Comparison of ENCODE assay signal across 2 cellular contexts in the genomic region with DNA sequence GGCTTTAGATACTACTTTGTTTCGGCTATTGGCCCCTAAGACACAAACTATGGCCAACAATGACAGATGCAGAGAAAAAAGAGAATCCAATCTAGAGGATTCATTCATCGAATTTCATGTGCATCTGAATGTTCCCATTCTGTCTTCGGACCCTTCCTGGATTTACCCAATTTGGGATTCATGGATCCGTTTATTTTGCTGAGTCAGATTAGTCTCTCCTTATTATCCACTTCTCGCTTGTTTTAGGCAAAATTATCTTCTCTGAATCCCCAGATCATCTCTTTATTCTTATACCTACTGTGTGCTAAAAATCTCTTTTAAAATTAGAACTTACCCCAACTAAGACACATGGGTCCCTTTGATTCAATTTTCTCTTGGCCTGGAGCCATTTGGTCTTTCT.
TF ChIP-seq lines count a peak whose summit lies in the region.

No MANE protein-coding gene starts in this region.

TF ChIP-seq in HepG2, 621 proteins besides CTCF, POLR2A, EP300 and RAD21:
- peak; percentile 81 for TF ChIP-seq MAFF (IDR thresholded peaks at IDR 0.05; ENCODE audit: low read depth, low read length)
- peak; percentile 77 to 89 for TF ChIP-seq MAFK (conservative IDR thresholded peaks at IDR 0.05 in 1 of 2, IDR thresholded peaks at IDR 0.05 in 1 of 2; ENCODE audit: low read length in 2 of 2)
- no peak for TF ChIP-seq ZKSCAN1 (IDR thresholded peaks at IDR 0.05; ENCODE audit: low read length)

TF ChIP-seq in IMR-90, 13 proteins besides CTCF, POLR2A, EP300 and RAD21:
- TF ChIP-seq FOS (IDR thresholded peaks at IDR 0.05; ENCODE audit: low read depth, low read length): no peak
- peak; percentile 73 for TF ChIP-seq MAFK (IDR thresholded peaks at IDR 0.05; ENCODE audit: low read depth, low read length)
